39 cellular contexts compared by ENCODE assay signal in the genomic region with DNA sequence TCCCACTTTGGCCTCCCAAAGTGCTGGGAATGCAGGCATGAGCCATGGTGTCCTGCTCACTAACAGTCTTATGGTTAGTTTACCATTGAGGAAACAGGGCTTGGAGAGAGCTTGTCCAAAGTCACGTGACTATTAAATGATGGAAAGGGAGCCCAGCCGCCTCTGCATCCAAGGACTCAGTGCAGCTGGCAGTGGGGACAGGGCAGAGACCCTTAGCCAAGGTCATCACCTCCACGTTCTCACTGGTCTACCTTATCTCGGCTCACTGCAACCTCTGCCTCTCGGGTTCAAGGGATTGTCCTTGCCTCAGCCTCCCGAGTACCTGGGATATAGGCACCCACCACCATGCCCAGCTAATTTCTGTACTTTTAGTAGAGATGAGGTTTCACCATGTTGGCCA.
"Had no signal": no experiment of that assay in that cellular context is flagged by ENCODE, and none has a peak within 500 bp of the region (broad histone marks: within the 10 kb centered on the region; RNA-seq: fewer than 3 reads in every experiment).

No MANE protein-coding gene starts in this region.

- H3K27ac ChIP-seq: body of pancreas, brain microvascular endothelial cell, breast epithelium, cardiac muscle cell, VCaP had no signal

- H3K27ac Mint-ChIP-seq: activated B cell treated with CpG ODN at 0.5 μM for 24 hours; activated CD4-positive, alpha-beta memory T cell treated with anti-CD3 and anti-CD28 coated beads for 36 hours; activated CD4-positive, alpha-beta T cell treated with anti-CD3 and anti-CD28 coated beads, Interleukin-2, amount 10 ng/mL, durations not matched to agents 24 days and 14 days; activated CD8-positive, alpha-beta T cell treated with anti-CD3 and anti-CD28 coated beads for 36 hours; activated naive CD4-positive, alpha-beta T cell treated with anti-CD3 and anti-CD28 coated beads for 36 hours; activated naive CD8-positive, alpha-beta T cell treated with anti-CD3 and anti-CD28 coated beads for 36 hours; activated T-cell treated with anti-CD3 and anti-CD28 coated beads, Interleukin-2, amount 50 U/mL, for 72 hours; activated T-helper 1 cell treated with anti-CD3 and anti-CD28 coated beads, Interleukin-12 subunit alpha, Interleukin-12 subunit beta, Interleukin-2, Interleukin-4 antibody, amounts not matched to agents 30 ng/mL and 10 ng/mL and 1 ng/mL, durations not matched to agents 14 hours and 24 hours and 36 hours; activated T-helper 17 cell treated with anti-CD3 and anti-CD28 coated beads, Interleukin-2, amount 50 U/mL, for 72 hours; T-helper 1 cell treated with Interleukin-12 subunit alpha and Interleukin-12 subunit beta and Interleukin-4 antibody, amounts not matched to agents 30 μg/mL and 1 μg/mL, for 36 hours; T-helper 2 cell treated with Interferon-gamma antibody and Interleukin-4, amounts not matched to agents 5 μg/mL and 100 μg/mL, for 36 hours had no signal

- H3K9me3 Mint-ChIP-seq: activated B cell treated with CpG ODN at 0.5 μM for 24 hours; activated CD4-positive, alpha-beta memory T cell treated with anti-CD3 and anti-CD28 coated beads for 36 hours; activated CD4-positive, alpha-beta T cell treated with anti-CD3 and anti-CD28 coated beads, Interleukin-2, amount 10 ng/mL, durations not matched to agents 24 days and 14 days; activated CD8-positive, alpha-beta T cell treated with anti-CD3 and anti-CD28 coated beads for 36 hours; activated naive CD4-positive, alpha-beta T cell treated with anti-CD3 and anti-CD28 coated beads for 36 hours; activated naive CD4-positive, alpha-beta T cell treated with anti-CD3 and anti-CD28 coated beads, Interleukin-2, amount 50 U/mL, for 72 hours; activated naive CD8-positive, alpha-beta T cell treated with anti-CD3 and anti-CD28 coated beads for 36 hours; activated T-cell treated with anti-CD3 and anti-CD28 coated beads, Interleukin-2, amount 50 U/mL, for 4 hours; activated T-cell treated with anti-CD3 and anti-CD28 coated beads, Interleukin-2, amount 50 U/mL, for 72 hours; activated T-helper 1 cell treated with anti-CD3 and anti-CD28 coated beads, Interleukin-12 subunit alpha, Interleukin-12 subunit beta, Interleukin-2, Interleukin-4 antibody, amounts not matched to agents 30 ng/mL and 10 ng/mL and 1 ng/mL, durations not matched to agents 14 hours and 24 hours and 36 hours; activated T-helper 17 cell treated with anti-CD3 and anti-CD28 coated beads, Interleukin-2, amount 50 U/mL, for 72 hours; central memory CD8-positive, alpha-beta T cell; T-helper 1 cell treated with Interleukin-12 subunit alpha and Interleukin-12 subunit beta and Interleukin-4 antibody, amounts not matched to agents 30 μg/mL and 1 μg/mL, for 36 hours; T-helper 2 cell treated with Interferon-gamma antibody and Interleukin-4, amounts not matched to agents 5 μg/mL and 100 μg/mL, for 36 hours had no signal

- H3K4me1 Mint-ChIP-seq: activated naive CD8-positive, alpha-beta T cell treated with anti-CD3 and anti-CD28 coated beads for 36 hours; activated T-helper 17 cell treated with anti-CD3 and anti-CD28 coated beads, Interleukin-2, amount 50 U/mL, for 72 hours had no signal

- H3K4me3 Mint-ChIP-seq: activated B cell treated with CpG ODN at 0.5 μM for 24 hours; activated CD4-positive, alpha-beta memory T cell treated with anti-CD3 and anti-CD28 coated beads for 36 hours; activated CD4-positive, alpha-beta T cell treated with anti-CD3 and anti-CD28 coated beads, Interleukin-2, amount 10 ng/mL, durations not matched to agents 24 days and 14 days; activated CD8-positive, alpha-beta T cell treated with anti-CD3 and anti-CD28 coated beads for 36 hours; activated naive CD4-positive, alpha-beta T cell treated with anti-CD3 and anti-CD28 coated beads for 36 hours; activated naive CD8-positive, alpha-beta T cell treated with anti-CD3 and anti-CD28 coated beads for 36 hours; activated T-cell treated with anti-CD3 and anti-CD28 coated beads, Interleukin-2, amount 50 U/mL, for 4 hours; activated T-cell treated with anti-CD3 and anti-CD28 coated beads, Interleukin-2, amount 50 U/mL, for 72 hours; activated T-helper 1 cell treated with anti-CD3 and anti-CD28 coated beads, Interleukin-12 subunit alpha, Interleukin-12 subunit beta, Interleukin-2, Interleukin-4 antibody, amounts not matched to agents 30 ng/mL and 10 ng/mL and 1 ng/mL, durations not matched to agents 14 hours and 24 hours and 36 hours; activated T-helper 17 cell treated with anti-CD3 and anti-CD28 coated beads, Interleukin-2, amount 50 U/mL, for 72 hours; central memory CD8-positive, alpha-beta T cell; T-helper 1 cell treated with Interleukin-12 subunit alpha and Interleukin-12 subunit beta and Interleukin-4 antibody, amounts not matched to agents 30 μg/mL and 1 μg/mL, for 36 hours; T-helper 2 cell treated with Interferon-gamma antibody and Interleukin-4, amounts not matched to agents 5 μg/mL and 100 μg/mL, for 36 hours had no signal

- ATAC-seq: activated CD8-positive, alpha-beta T cell treated with anti-CD3 and anti-CD28 coated beads for 36 hours; activated naive CD4-positive, alpha-beta T cell treated with anti-CD3 and anti-CD28 coated beads, Interleukin-2, amount 50 U/mL, for 72 hours; activated T-cell treated with anti-CD3 and anti-CD28 coated beads, Interleukin-2, amount 50 U/mL, for 72 hours; activated T-helper 17 cell treated with anti-CD3 and anti-CD28 coated beads, Interleukin-2, amount 50 U/mL, for 72 hours; body of pancreas had no signal

- H3K4me3 ChIP-seq: adrenal gland, body of pancreas, breast epithelium, cardiac muscle cell had no signal

- H3K9me3 ChIP-seq: adrenal gland, body of pancreas, breast epithelium had no signal

- FAIRE-seq: astrocyte, TTC549 had no signal

- DNase-seq: activated B cell treated with CpG ODN at 0.5 μM for 24 hours; activated CD4-positive, alpha-beta memory T cell treated with anti-CD3 and anti-CD28 coated beads for 36 hours; activated CD4-positive, alpha-beta T cell treated with anti-CD3 and anti-CD28 coated beads for 4 hours; activated CD4-positive, alpha-beta T cell treated with anti-CD3 and anti-CD28 coated beads, Interleukin-2, amount 10 ng/mL, durations not matched to agents 24 days and 14 days; activated CD4-positive, alpha-beta T cell treated with anti-CD3 and anti-CD28 coated beads, Interleukin-2, amount 50 U/mL, for 1 hour; activated CD4-positive, alpha-beta T cell treated with anti-CD3 and anti-CD28 coated beads, Interleukin-2, amount 50 U/mL, for 4 hours; activated CD4-positive, CD25-positive, alpha-beta regulatory T cell treated with anti-CD3 and anti-CD28 coated beads, Interleukin-2, amount 50 U/mL, for 72 hours; activated CD8-positive, alpha-beta T cell treated with anti-CD3 and anti-CD28 coated beads for 36 hours; activated effector memory CD4-positive, alpha-beta T cell treated with anti-CD3 and anti-CD28 coated beads, Interleukin-2, amount 50 U/mL, for 16 hours; activated gamma-delta T cell treated with Interleukin-2 at 50 U/mL for 16 hours; activated naive CD4-positive, alpha-beta T cell; activated naive CD4-positive, alpha-beta T cell treated with anti-CD3 and anti-CD28 coated beads for 36 hours; activated naive CD4-positive, alpha-beta T cell treated with anti-CD3 and anti-CD28 coated beads, Interleukin-2, amount 50 U/mL, for 16 hours; activated naive CD8-positive, alpha-beta T cell treated with anti-CD3 and anti-CD28 coated beads for 36 hours; activated T-cell treated with anti-CD3 and anti-CD28 coated beads for 4 hours; activated T-cell treated with anti-CD3 and anti-CD28 coated beads, Interleukin-2, amount 50 U/mL, for 1 hour; activated T-cell treated with anti-CD3 and anti-CD28 coated beads, Interleukin-2, amount 50 U/mL, for 4 hours; activated T-cell treated with anti-CD3 and anti-CD28 coated beads, Interleukin-2, amount 50 U/mL, for 72 hours; amniotic stem cell; aorta; body of pancreas; brain microvascular endothelial cell; caudate nucleus; cerebellar nuclear complex; T-helper 1 cell; T-helper 2 cell; T-helper 9 cell had no signal

- H3K27me3 Mint-ChIP-seq: activated B cell treated with CpG ODN at 0.5 μM for 24 hours; activated CD4-positive, alpha-beta memory T cell treated with anti-CD3 and anti-CD28 coated beads for 36 hours; activated CD4-positive, alpha-beta T cell treated with anti-CD3 and anti-CD28 coated beads, Interleukin-2, amount 10 ng/mL, durations not matched to agents 24 days and 14 days; activated CD8-positive, alpha-beta T cell treated with anti-CD3 and anti-CD28 coated beads for 36 hours; activated naive CD8-positive, alpha-beta T cell treated with anti-CD3 and anti-CD28 coated beads for 36 hours; activated T-helper 17 cell treated with anti-CD3 and anti-CD28 coated beads, Interleukin-2, amount 50 U/mL, for 72 hours; central memory CD8-positive, alpha-beta T cell had no signal

- H3K36me3 Mint-ChIP-seq: activated naive CD4-positive, alpha-beta T cell treated with anti-CD3 and anti-CD28 coated beads, Interleukin-2, amount 50 U/mL, for 72 hours had no signal

- H3K4me1 ChIP-seq: body of pancreas, breast epithelium had no signal

- H3K27me3 ChIP-seq: adrenal gland, body of pancreas, brain microvascular endothelial cell, breast epithelium, cardiac muscle cell had no signal

- H3K36me3 ChIP-seq: brain microvascular endothelial cell, breast epithelium, cardiac muscle cell had no signal
